ENCODE assay signal across 18 cellular contexts in the genomic region with DNA sequence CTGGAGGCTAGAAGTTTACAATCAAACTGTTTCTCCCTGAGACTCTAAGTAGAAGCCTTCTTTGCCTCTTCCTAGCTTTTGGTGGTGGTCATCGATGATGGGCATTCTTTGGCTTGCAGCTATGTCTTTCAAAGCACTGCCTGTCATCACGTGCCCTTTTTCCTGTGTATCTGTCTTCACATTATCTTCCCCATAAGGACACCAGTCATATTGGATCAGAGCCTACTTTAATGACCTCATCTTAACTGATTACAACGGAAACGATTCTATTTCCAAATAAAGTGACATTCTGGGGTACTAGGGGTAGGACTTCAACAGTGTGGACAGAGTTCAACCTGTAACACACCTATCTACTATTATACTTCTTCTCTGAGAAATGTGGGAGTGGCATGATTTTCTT. TPM values are rescaled to one million over a fixed set of nuclear protein-coding genes. Genes with fewer than 3 reads are reported as not detected.
A peak's percentile ranks its signal among the peaks of the same experiment; 100 is the strongest.
DNase-seq lines count a peak whose midpoint lies in the region; ATAC-seq, FAIRE-seq and TF ChIP-seq lines count a peak whose summit lies in the region.
"Had no signal": no experiment of that assay in that cellular context is flagged by ENCODE, and none has a peak within 500 bp of the region (broad histone marks: within the 10 kb centered on the region; RNA-seq: fewer than 3 reads in every experiment).

No MANE protein-coding gene starts in this region.

- H2BK120ac ChIP-seq in IMR-90 (ENCODE audit: low read depth, low read length) = no peak overlapping the region

- H2BK15ac ChIP-seq in IMR-90 (ENCODE audit: low read depth, low read length) = no peak overlapping the region

- H2AK9ac ChIP-seq in IMR-90 (replicated peaks; ENCODE audit: low read depth, low read length, poor library complexity) = no peak overlapping the region

- H3K23ac ChIP-seq in IMR-90 (ENCODE audit: low read depth, low read length) = no peak overlapping the region

- H3K36me3 ChIP-seq in IMR-90 (ENCODE audit: control insufficient read depth, insufficient read depth, low read length) (no peaks in the 10 kb centered on the region), bronchial epithelial cell (ENCODE audit: control insufficient read depth, insufficient read depth, low read length) (no peaks in the 10 kb centered on the region)
- H3K36me3 ChIP-seq: BLaER1 treated with 17β-estradiol and CSF1 and Interleukin-3, amounts not matched to agents 10 nM and 100 nM; HAP-1 had no signal

- dilution Hi-C loops in IMR-90 (cut with HindIII; ENCODE audit: low sequenced_read_pairs, unreplicated experiment) = no loop called here

- TF ChIP-seq CTCF in IMR-90 (conservative IDR thresholded peaks at IDR 0.05; ENCODE audit: low read depth, low read length) (no peak), bronchial epithelial cell (IDR thresholded peaks at IDR 0.05; ENCODE audit: insufficient read depth, low read length, severe bottlenecking) (no peak)

- no peak overlapping the region for H3K56ac ChIP-seq in IMR-90 (ENCODE audit: extremely low read depth, insufficient read depth, low read length)

- H2BK20ac ChIP-seq in IMR-90 (ENCODE audit: low read depth, low read length) = no peak overlapping the region

- no peaks in the 10 kb centered on the region for H4K20me1 ChIP-seq in IMR-90 (ENCODE audit: insufficient read depth, low read length)
- H4K20me1 ChIP-seq: BLaER1 treated with 17β-estradiol and CSF1 and Interleukin-3, amounts not matched to agents 10 nM and 100 nM had no signal

- ATAC-seq in IMR-90 (ENCODE audit: low read depth) (no peak), GM21381 (IDR thresholded peaks at IDR 0.05; ENCODE audit: unreplicated experiment) (no peak)
- ATAC-seq: CD8-positive, alpha-beta T cell; K562 had no signal

- no peak overlapping the region for H3K9ac ChIP-seq in IMR-90 (ENCODE audit: low read depth, low read length)
- H3K9ac ChIP-seq: BLaER1 treated with 17β-estradiol and CSF1 and Interleukin-3, amounts not matched to agents 10 nM and 100 nM had no signal

- no peak overlapping the region for H3K4ac ChIP-seq in IMR-90 (ENCODE audit: low read depth, low read length)

- no peaks in the 10 kb centered on the region for H3K4me1 ChIP-seq in IMR-90 (ENCODE audit: control insufficient read depth, insufficient read depth, low read length)
- H3K4me1 ChIP-seq: HAP-1 had no signal

- no peak overlapping the region for H3K18ac ChIP-seq in IMR-90 (ENCODE audit: low read depth, low read length)

- no peak overlapping the region for H3K27ac ChIP-seq in IMR-90 (ENCODE audit: insufficient read depth, low read length)
- H3K27ac ChIP-seq: BLaER1 treated with 17β-estradiol and CSF1 and Interleukin-3, amounts not matched to agents 10 nM and 100 nM had no signal

- H4K8ac ChIP-seq in IMR-90 (ENCODE audit: low read depth in 2 of 2, low read length in 2 of 2) = no peak overlapping the region

- TF ChIP-seq POLR2A in IMR-90 (IDR thresholded peaks at IDR 0.05; ENCODE audit: low read depth, low read length) = no peak

- no peak overlapping the region for H3K14ac ChIP-seq in IMR-90 (replicated peaks; ENCODE audit: low read depth, low read length)

- no peak overlapping the region for H4K91ac ChIP-seq in IMR-90 (ENCODE audit: insufficient read depth, low read depth, low read length)

- H3K4me3 ChIP-seq in IMR-90 (ENCODE audit: insufficient read depth, low read depth, low read length) (no peak overlapping the region), bronchial epithelial cell (ENCODE audit: low read depth, low read length) (no peak overlapping the region)
- H3K4me3 ChIP-seq: BLaER1 treated with 17β-estradiol and CSF1 and Interleukin-3, amounts not matched to agents 10 nM and 100 nM; HAP-1; K562 had no signal

- H2AK5ac ChIP-seq in IMR-90 (ENCODE audit: low read depth, low read length) = no peak overlapping the region

- TF ChIP-seq RAD21 in IMR-90 (IDR thresholded peaks at IDR 0.05; ENCODE audit: low read length) = no peak

- in situ Hi-C loops in IMR-90 (cut with MboI; ENCODE audit: low sequenced_read_pairs) = no loop called here

- POLR2A ChIA-PET in IMR-90 (lab: Charles Lee; ENCODE audit: unreplicated experiment) = no interaction called here

- no TSS peak for BruUV-seq in IMR-90 (replicated peaks; lab: Mats Ljungman, UMichigan)

- H3K27me3 ChIP-seq in IMR-90 (ENCODE audit: control insufficient read depth, insufficient read depth, low read length) = 0 out of 2 replicates have a peak, but pooled peaks cover 5% of the 10 kb centered on the region
- H3K27me3 ChIP-seq in bronchial epithelial cell (ENCODE audit: control insufficient read depth, insufficient read depth, low read length) = peaks cover 4% of the 10 kb centered on the region
- H3K27me3 ChIP-seq: BLaER1 treated with 17β-estradiol and CSF1 and Interleukin-3, amounts not matched to agents 10 nM and 100 nM had no signal

- H3K4me2 ChIP-seq in IMR-90 (ENCODE audit: low read depth, low read length) = no peak overlapping the region

- H3K9me3 ChIP-seq in IMR-90 (ENCODE audit: control insufficient read depth, insufficient read depth, low read length) = no peaks in the 10 kb centered on the region
- H3K9me3 ChIP-seq: HAP-1 had no signal

- H4K5ac ChIP-seq in IMR-90 (ENCODE audit: low read depth, low read length) = no peak overlapping the region

- no peaks in the 10 kb centered on the region for H3K79me1 ChIP-seq in IMR-90 (ENCODE audit: low read depth in 1 of 2, low read length in 2 of 2)

- no peaks in the 10 kb centered on the region for H3K9me1 ChIP-seq in IMR-90 (ENCODE audit: insufficient read depth, low read length)

- CTCF ChIA-PET in IMR-90 (lab: Yijun Ruan, JAX) = no interaction called here

- intact Hi-C loops in IMR-90 (cut with micrococcal nuclease) = no loop called here

- no CpG with 5 or more reads among the region's 4 CpGs for WGBS in IMR-90 (ENCODE audit: extremely low coverage in 2 of 2, insufficient read length in 1 of 2), 2 experiments

- H2BK5ac ChIP-seq in IMR-90 (ENCODE audit: low read depth, low read length, poor library complexity, severe bottlenecking) = no peak overlapping the region

- peak; percentile 3 for DNase-seq in EL
- no peak for DNase-seq in IMR-90
- no peak for DNase-seq in bronchial epithelial cell (ENCODE audit: low read depth)
- no peak for DNase-seq in NCI-H2196 treated with DMSO at 0.1 percent for 48 hours (lab: John Stamatoyannopoulos, UW; ENCODE audit: unreplicated experiment)
- DNase-seq in activated CD4-positive, CD25-positive, alpha-beta regulatory T cell treated with anti-CD3 and anti-CD28 coated beads, Interleukin-2, amount 50 U/mL, for 72 hours = no peak
- DNase-seq: Calu3; CD8-positive, alpha-beta T cell; DND-41; GDM1 had no signal

- H2AFZ ChIP-seq in IMR-90 (replicated peaks; ENCODE audit: low read length, poor library complexity) = no peak overlapping the region

- FAIRE-seq in bronchial epithelial cell (lab: Jason Lieb, UNC) = peak; percentile 72
- FAIRE-seq: GM12892, GM18507, K562 had no signal

TF ChIP-seq in IMR-90, 13 proteins besides CTCF, POLR2A, EP300 and RAD21:
- TF ChIP-seq, protein P1, sequence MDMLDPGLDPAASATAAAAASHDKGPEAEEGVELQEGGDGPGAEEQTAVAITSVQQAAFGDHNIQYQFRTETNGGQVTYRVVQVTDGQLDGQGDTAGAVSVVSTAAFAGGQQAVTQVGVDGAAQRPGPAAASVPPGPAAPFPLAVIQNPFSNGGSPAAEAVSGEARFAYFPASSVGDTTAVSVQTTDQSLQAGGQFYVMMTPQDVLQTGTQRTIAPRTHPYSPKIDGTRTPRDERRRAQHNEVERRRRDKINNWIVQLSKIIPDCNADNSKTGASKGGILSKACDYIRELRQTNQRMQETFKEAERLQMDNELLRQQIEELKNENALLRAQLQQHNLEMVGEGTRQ (IDR thresholded peaks at IDR 0.05; ENCODE audit: low read depth, low read length) = 0 out of 2 replicates have a peak, but pooled peaks have one; percentile 6
- no peak for TF ChIP-seq NFE2L2 (IDR thresholded peaks at IDR 0.05; ENCODE audit: low read depth, low read length)

RNA-seq across cellular contexts. Expression of gene IFNG-AS1, which starts 31.1 kb away (rescaled TPM):
- not detected in 2 replicates for total RNA-seq in IMR-90 (2012; rRNA removed)
- not detected in 2 replicates for polyA plus RNA-seq in IMR-90 (2012; rRNA removed)
- not detected in 2 replicates for polyA plus RNA-seq in IMR-90 (2012; cell fraction: cytosol; rRNA removed)
- polyA plus RNA-seq in IMR-90 (2012; cell fraction: nucleus; rRNA removed; ENCODE audit: low replicate concordance) = not detected in 2 replicates
- total RNA-seq in bronchial epithelial cell = not detected in 2 replicates
- total RNA-seq: A172, Calu3, H4, HT-29, K562 had no signal
- polyA plus RNA-seq: K562 had no signal
